ENCODE assay signal across 8 cellular contexts in the genomic region with DNA sequence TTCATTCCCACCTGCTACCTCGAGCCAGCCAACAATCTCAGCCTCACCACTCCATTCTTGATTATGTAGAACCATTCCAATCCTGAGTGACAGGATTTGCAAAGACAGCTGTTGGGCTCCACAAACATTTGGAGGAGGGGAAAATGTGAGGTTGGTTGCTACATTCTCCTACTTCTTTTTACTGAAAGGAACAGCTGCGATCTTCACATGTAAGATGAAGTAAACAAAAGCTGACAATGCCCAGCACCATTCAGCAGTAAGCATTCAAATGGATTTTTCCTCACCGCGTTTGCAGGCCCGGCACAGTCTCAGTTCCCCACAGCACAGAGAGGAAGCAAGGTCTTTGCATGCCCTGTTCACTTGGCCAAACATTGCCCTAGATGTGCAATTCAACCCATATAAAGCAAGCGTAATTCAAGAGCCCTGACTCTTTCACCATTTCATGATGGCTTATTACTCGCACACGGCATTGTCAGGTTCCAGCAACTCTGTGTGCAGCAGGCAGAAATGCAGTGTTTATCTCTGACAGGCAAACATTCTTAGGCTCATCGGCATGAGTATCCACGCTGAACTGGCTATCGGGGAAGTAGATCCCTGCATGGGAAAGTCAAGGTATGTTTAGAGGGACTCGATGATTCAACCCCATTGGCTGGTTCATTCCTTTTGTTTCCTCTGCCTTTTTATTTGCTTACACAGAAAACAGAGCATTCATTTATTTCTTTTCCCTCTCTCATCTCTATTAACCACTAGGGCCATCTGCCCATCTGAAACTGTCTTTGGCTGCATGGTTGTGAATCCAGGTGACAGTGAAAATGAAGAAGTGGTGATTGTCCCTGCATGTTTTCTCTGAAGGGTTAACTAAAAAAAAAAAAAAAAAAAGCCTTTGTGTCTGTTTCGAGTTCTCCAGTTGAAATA.
DNase-seq lines count a peak whose midpoint lies in the region; ATAC-seq and TF ChIP-seq lines count a peak whose summit lies in the region.

No MANE protein-coding gene starts in this region.

- H3K4me1 Mint-ChIP-seq in activated naive CD4-positive, alpha-beta T cell treated with anti-CD3 and anti-CD28 coated beads, Interleukin-2, amount 50 U/mL, for 24 hours = peaks cover 87% of the 10 kb centered on the region
- peaks cover 61% of the 10 kb centered on the region for H3K4me1 Mint-ChIP-seq in activated naive CD4-positive, alpha-beta T cell treated with anti-CD3 and anti-CD28 coated beads for 36 hours (ENCODE audit: low read depth)
- H3K4me1 Mint-ChIP-seq in T-helper 17 cell = peaks cover 8% of the 10 kb centered on the region

- no peaks in the 10 kb centered on the region for H3K27me3 Mint-ChIP-seq in activated naive CD4-positive, alpha-beta T cell treated with anti-CD3 and anti-CD28 coated beads, Interleukin-2, amount 50 U/mL, for 24 hours
- H3K27me3 Mint-ChIP-seq in activated naive CD4-positive, alpha-beta T cell treated with anti-CD3 and anti-CD28 coated beads for 36 hours (ENCODE audit: low read depth) = no peaks in the 10 kb centered on the region
- H3K27me3 Mint-ChIP-seq in T-helper 17 cell = no peaks in the 10 kb centered on the region

- DNase-seq in activated naive CD4-positive, alpha-beta T cell treated with anti-CD3 and anti-CD28 coated beads for 36 hours = no peak
- DNase-seq in T-helper 17 cell (no peak), OCI-M2 (lab: John Stamatoyannopoulos, UW; ENCODE audit: unreplicated experiment) (no peak), WERI-Rb-1 (no peak), GDM1 (lab: John Stamatoyannopoulos, UW) (no peak)

- H3K4me3 ChIP-seq in mesodermal cell (ENCODE audit: extremely low read depth, insufficient read depth, low read length, poor library complexity, severe bottlenecking) = no peak overlapping the region
- no peak overlapping the region for H3K4me3 ChIP-seq in WERI-Rb-1 (ENCODE audit: low read depth, low read length)

- TF ChIP-seq CTCF in WERI-Rb-1 (IDR thresholded peaks at IDR 0.05; ENCODE audit: low read depth, low read length) = no peak

- CTCF ChIA-PET in activated naive CD4-positive, alpha-beta T cell treated with anti-CD3 and anti-CD28 coated beads for 36 hours (lab: Charles Lee) = interaction anchor here (0.6 to 1.0 kb wide), 2 partner anchors 330 to 455 kb away, joined by 3 to 5 read pairs; no protein-coding TSS in a partner anchor

- H3K4me3 Mint-ChIP-seq in activated naive CD4-positive, alpha-beta T cell treated with anti-CD3 and anti-CD28 coated beads, Interleukin-2, amount 50 U/mL, for 24 hours = no peak overlapping the region
- no peak overlapping the region for H3K4me3 Mint-ChIP-seq in activated naive CD4-positive, alpha-beta T cell treated with anti-CD3 and anti-CD28 coated beads for 36 hours
- peak overlapping the region; percentile 13 for H3K4me3 Mint-ChIP-seq in T-helper 17 cell

- H3K36me3 ChIP-seq in mesodermal cell (ENCODE audit: control insufficient read depth, insufficient read depth, low read length) = no peaks in the 10 kb centered on the region
- H3K36me3 ChIP-seq in WERI-Rb-1 = no peaks in the 10 kb centered on the region

- H3K9me3 Mint-ChIP-seq in activated naive CD4-positive, alpha-beta T cell treated with anti-CD3 and anti-CD28 coated beads, Interleukin-2, amount 50 U/mL, for 24 hours = peaks cover 5% of the 10 kb centered on the region
- no peaks in the 10 kb centered on the region for H3K9me3 Mint-ChIP-seq in activated naive CD4-positive, alpha-beta T cell treated with anti-CD3 and anti-CD28 coated beads for 36 hours

- H3K36me3 Mint-ChIP-seq in activated naive CD4-positive, alpha-beta T cell treated with anti-CD3 and anti-CD28 coated beads, Interleukin-2, amount 50 U/mL, for 24 hours = peaks cover 4% of the 10 kb centered on the region
- H3K36me3 Mint-ChIP-seq in activated naive CD4-positive, alpha-beta T cell treated with anti-CD3 and anti-CD28 coated beads for 36 hours (ENCODE audit: low read depth) = no peaks in the 10 kb centered on the region
- H3K36me3 Mint-ChIP-seq in T-helper 17 cell (ENCODE audit: low read depth) = no peaks in the 10 kb centered on the region

- intact Hi-C loops in activated naive CD4-positive, alpha-beta T cell treated with anti-CD3 and anti-CD28 coated beads for 36 hours (cut with micrococcal nuclease) = no loop called here

- ATAC-seq in HG03175 (IDR thresholded peaks at IDR 0.05; ENCODE audit: unreplicated experiment) (peak; percentile 45), T-helper 17 cell (peak; percentile 52)

- 51 to 60% methylated on average over 10 to 11 of the region's 13 CpGs for WGBS in mesodermal cell (ENCODE audit: insufficient coverage in 2 of 2), 2 experiments

- peak overlapping the region; percentile 64 for H3K27ac ChIP-seq in mesodermal cell (ENCODE audit: low read depth, low read length, severe bottlenecking)
- no peak overlapping the region for H3K27ac ChIP-seq in WERI-Rb-1

- peaks cover 30% of the 10 kb centered on the region for H3K4me1 ChIP-seq in mesodermal cell (ENCODE audit: control insufficient read depth, insufficient read depth, low read length, poor library complexity, severe bottlenecking)

- H3K9me3 ChIP-seq in T-helper 17 cell (ENCODE audit: control insufficient read depth, low read length, poor library complexity, severe bottlenecking) = no peaks in the 10 kb centered on the region
- H3K9me3 ChIP-seq in mesodermal cell (ENCODE audit: control insufficient read depth, low read length) = no peaks in the 10 kb centered on the region
- no peaks in the 10 kb centered on the region for H3K9me3 ChIP-seq in WERI-Rb-1 (ENCODE audit: severe bottlenecking)

- peak overlapping the region; percentile 87 for H3K27ac Mint-ChIP-seq in activated naive CD4-positive, alpha-beta T cell treated with anti-CD3 and anti-CD28 coated beads, Interleukin-2, amount 50 U/mL, for 24 hours
- no peak overlapping the region for H3K27ac Mint-ChIP-seq in activated naive CD4-positive, alpha-beta T cell treated with anti-CD3 and anti-CD28 coated beads for 36 hours
- no peak overlapping the region for H3K27ac Mint-ChIP-seq in T-helper 17 cell

- no peaks in the 10 kb centered on the region for H3K27me3 ChIP-seq in WERI-Rb-1 (ENCODE audit: insufficient read depth, low read depth, severe bottlenecking)
